In genomic region chr19:47746129-47746528, GRCh38 we compare ENCODE assay signal across 7 cellular contexts. TPM values are rescaled to one million over a fixed set of nuclear protein-coding genes. Genes with fewer than 3 reads are reported as not detected.
A peak's percentile ranks its signal among the peaks of the same experiment; 100 is the strongest.
DNase-seq lines count a peak whose midpoint lies in the region; ATAC-seq and TF ChIP-seq lines count a peak whose summit lies in the region.
"Not testable (repeated sequence)": the region's sequence is repeated elsewhere in the genome, so short reads cannot be mapped to it uniquely, and the experiment has no call there.
"Had no signal": no experiment of that assay in that cellular context is flagged by ENCODE, and none has a peak within 500 bp of the region (broad histone marks: within the 10 kb centered on the region; RNA-seq: fewer than 3 reads in every experiment).

No MANE protein-coding gene starts in this region.

- not testable (repeated sequence) for H3K9me3 Mint-ChIP-seq in activated CD8-positive, alpha-beta T cell treated with anti-CD3 and anti-CD28 coated beads for 36 hours; immature natural killer cell

- intact Hi-C loops in activated CD8-positive, alpha-beta T cell treated with anti-CD3 and anti-CD28 coated beads for 36 hours (cut with micrococcal nuclease); prostate gland (cut with DNase I): not testable (repeated sequence)
- intact Hi-C loops in dorsolateral prefrontal cortex (cut with DNase I), result loop anchor here in 1 of 2 donors (5.0 kb wide), 1 partner anchor 34 kb away; the partner anchor contains the start of gene EHD2

- TF ChIP-seq CTCF in AG09309 (IDR thresholded peaks at IDR 0.05; ENCODE audit: control insufficient read depth, insufficient read depth, low read depth, low read length, missing control alignments); activated CD8-positive, alpha-beta T cell treated with anti-CD3 and anti-CD28 coated beads for 36 hours (IDR thresholded peaks at IDR 0.05); dorsolateral prefrontal cortex (IDR thresholded peaks at IDR 0.05 in 54 of 56, conservative IDR thresholded peaks at IDR 0.05 in 2 of 56; ENCODE audit: low read depth in 1 of 56, partially characterized antibody in 56 of 56); prostate gland (IDR thresholded peaks at IDR 0.05): not testable (repeated sequence)

- CTCF ChIA-PET in activated CD8-positive, alpha-beta T cell treated with anti-CD3 and anti-CD28 coated beads for 36 hours (lab: Charles Lee), result interaction anchor here (2.6 to 13.9 kb wide), 3 partner anchors 20 to 39 kb away, joined by 8 to 168 read pairs (median 10); partner anchors contain the start of gene EHD2

- H3K4me1 Mint-ChIP-seq in activated CD8-positive, alpha-beta T cell treated with anti-CD3 and anti-CD28 coated beads for 36 hours (ENCODE audit: low read depth), result peaks cover 51% of the 10 kb centered on the region
- H3K4me1 Mint-ChIP-seq in immature natural killer cell, result peaks cover 30 to 40% of the 10 kb centered on the region in 2 donors

- H3K4me3 ChIP-seq in AG09309 (ENCODE audit: control insufficient read depth, low read depth, low read length), result peak overlapping the region; percentile 78
- H3K4me3 ChIP-seq in Jurkat, Clone E6-1 (ENCODE audit: low read length), result peak overlapping the region; percentile 81
- peak overlapping the region; percentile 64 to 99 (median 85) for H3K4me3 ChIP-seq in dorsolateral prefrontal cortex
- H3K4me3 ChIP-seq in prostate gland, result peak overlapping the region; percentile 59 to 74

- H3K27ac ChIP-seq in dorsolateral prefrontal cortex (peak overlapping the region in 27 of 59 donors; percentile 88 to 100 (median 98)), prostate gland (peak overlapping the region; percentile 93 to 94)

- not testable (repeated sequence) for H3K4me1 ChIP-seq in prostate gland (replicated peaks)

- not testable (repeated sequence) for DNase-seq in AG09309 (ENCODE audit: low read depth); Jurkat, Clone E6-1 (ENCODE audit: low read depth, low spot score); activated CD8-positive, alpha-beta T cell treated with anti-CD3 and anti-CD28 coated beads for 36 hours; dorsolateral prefrontal cortex; immature natural killer cell; prostate gland (ENCODE audit: low spot score)

- H3K36me3 Mint-ChIP-seq in activated CD8-positive, alpha-beta T cell treated with anti-CD3 and anti-CD28 coated beads for 36 hours (ENCODE audit: low read depth), result peaks cover 28% of the 10 kb centered on the region
- H3K36me3 Mint-ChIP-seq in immature natural killer cell, result not testable (repeated sequence)

- not testable (repeated sequence) for ATAC-seq in activated CD8-positive, alpha-beta T cell treated with anti-CD3 and anti-CD28 coated beads for 36 hours

- not testable (repeated sequence) for H3K27me3 ChIP-seq in dorsolateral prefrontal cortex; prostate gland (replicated peaks; ENCODE audit: insufficient read depth)

- WGBS in prostate gland, result 56% methylated on average over 17 of the region's 17 CpGs

- not testable (repeated sequence) for H3K27me3 Mint-ChIP-seq in activated CD8-positive, alpha-beta T cell treated with anti-CD3 and anti-CD28 coated beads for 36 hours; immature natural killer cell (ENCODE audit: low read depth in 3 of 3)

- H3K27ac Mint-ChIP-seq in activated CD8-positive, alpha-beta T cell treated with anti-CD3 and anti-CD28 coated beads for 36 hours, result not testable (repeated sequence)
- H3K27ac Mint-ChIP-seq in immature natural killer cell, result peak overlapping the region; percentile 96 to 100 (median 98)

- TF ChIP-seq POLR2A in prostate gland (IDR thresholded peaks at IDR 0.05), result not testable (repeated sequence)

- H3K36me3 ChIP-seq in prostate gland, result peaks cover 7 to 19% of the 10 kb centered on the region in 2 donors

- H3K9me3 ChIP-seq in prostate gland, result not testable (repeated sequence)

- H3K4me3 Mint-ChIP-seq in activated CD8-positive, alpha-beta T cell treated with anti-CD3 and anti-CD28 coated beads for 36 hours, result peak overlapping the region; percentile 99
- H3K4me3 Mint-ChIP-seq in immature natural killer cell, result peak overlapping the region; percentile 95 to 99 (median 98)

- POLR2A ChIA-PET in activated CD8-positive, alpha-beta T cell treated with anti-CD3 and anti-CD28 coated beads for 36 hours (lab: Charles Lee), result interaction anchor here (0.7 to 4.3 kb wide), 6 partner anchors 12 to 362 kb away, joined by 3 to 69 read pairs (median 4); no protein-coding TSS in a partner anchor

RNA-seq across cellular contexts. Expression of gene NOP53, which starts 0.8 kb away (rescaled TPM):
- 629 TPM for polyA plus RNA-seq in Jurkat, Clone E6-1 (2012; ENCODE audit: insufficient read depth, insufficient read length)
- 100 to 1,000 TPM; 300 to 301 TPM for total RNA-seq in activated CD8-positive, alpha-beta T cell treated with anti-CD3 and anti-CD28 coated beads for 36 hours
- total RNA-seq in dorsolateral prefrontal cortex (100 to 1,000 TPM in 112 of 120 experiments, 10 to 100 TPM in 8; 84.8 to 189 (median 120) TPM), prostate gland (100 to 1,000 TPM; 465 to 586 TPM)
- 100 to 1,000 TPM in 2 of 3 donors, 10 to 100 TPM in 1; 72.0 to 234 (median 101) TPM for polyA plus RNA-seq in immature natural killer cell

RNA-seq across cellular contexts. Expression of gene SELENOW, which starts 32.4 kb away (rescaled TPM):
- polyA plus RNA-seq in Jurkat, Clone E6-1 (2012; ENCODE audit: insufficient read depth, insufficient read length), result 337 TPM
- 100 to 1,000 TPM; 105 to 106 TPM for total RNA-seq in activated CD8-positive, alpha-beta T cell treated with anti-CD3 and anti-CD28 coated beads for 36 hours
- total RNA-seq in dorsolateral prefrontal cortex (100 to 1,000 TPM; 527 to 872 (median 653) TPM), prostate gland (100 to 1,000 TPM; 301 to 565 TPM)
- 100 to 1,000 TPM; 294 to 618 (median 368) TPM for polyA plus RNA-seq in immature natural killer cell

RNA-seq across cellular contexts. Expression of gene EHD2, which starts 32.9 kb away (rescaled TPM):
- polyA plus RNA-seq in Jurkat, Clone E6-1 (2012; ENCODE audit: insufficient read depth, insufficient read length), result not detected
- total RNA-seq in activated CD8-positive, alpha-beta T cell treated with anti-CD3 and anti-CD28 coated beads for 36 hours, result 1 to 10 TPM; 1.1 to 1.4 TPM
- 10 to 100 TPM; 12.2 to 45.9 (median 22.6) TPM for total RNA-seq in dorsolateral prefrontal cortex
- not detected for polyA plus RNA-seq in immature natural killer cell
- total RNA-seq in prostate gland, result 10 to 100 TPM; 48.7 to 83.2 TPM

RNA-seq across cellular contexts. Expression of gene TPRX1, which starts 58.2 kb away (rescaled TPM):
- polyA plus RNA-seq in Jurkat, Clone E6-1 (2012; ENCODE audit: insufficient read depth, insufficient read length), result not detected
- not detected for total RNA-seq in activated CD8-positive, alpha-beta T cell treated with anti-CD3 and anti-CD28 coated beads for 36 hours
- total RNA-seq in dorsolateral prefrontal cortex (not detected), prostate gland (under 1 TPM in 1 of 2 donors, not detected in 1; 0.91 TPM)
- polyA plus RNA-seq in immature natural killer cell, result not detected
- total RNA-seq: lower leg skin had no signal

Comparison
In these comparisons a context has a peak if more than half of its experiments do, and no peak if none do; other contexts are left out.
1. RNA of gene EHD2, which starts 32.9 kb away (total RNA-seq): 48.7 to 83.2 TPM in prostate gland and 12.2 to 45.9 TPM in dorsolateral prefrontal cortex; 1.1 to 1.4 TPM in activated CD8-positive, alpha-beta T cell treated with anti-CD3 and anti-CD28 coated beads for 36 hours; every median in the first group is over 4 times any median in the second.
2. Peak in every context shown above with its lines, with median percentiles within 50 percentile points of each other: H3K4me3 ChIP-seq.